Comparison of ENCODE assay signal across 32 cellular contexts in genomic region chr14:58565834-58566233, GRCh38.
"Had no signal": no experiment of that assay in that cellular context is flagged by ENCODE, and none has a peak within 500 bp of the region (broad histone marks: within the 10 kb centered on the region; RNA-seq: fewer than 3 reads in every experiment).

No MANE protein-coding gene starts in this region.

- H3K27ac Mint-ChIP-seq: activated CD4-positive, alpha-beta memory T cell treated with anti-CD3 and anti-CD28 coated beads for 36 hours; activated CD4-positive, alpha-beta T cell treated with anti-CD3 and anti-CD28 coated beads for 36 hours; activated CD4-positive, alpha-beta T cell treated with anti-CD3 and anti-CD28 coated beads, Interleukin-2, amount 10 ng/mL, durations not matched to agents 24 days and 14 days; activated CD8-positive, alpha-beta T cell treated with anti-CD3 and anti-CD28 coated beads, Interleukin-2, amount 10 ng/mL, durations not matched to agents 7 days and 5 days; activated naive CD8-positive, alpha-beta T cell; activated T-cell treated with anti-CD3 and anti-CD28 coated beads, Interleukin-2, amount 50 U/mL, for 24 hours; activated T-cell treated with anti-CD3 and anti-CD28 coated beads, Interleukin-2, amount 50 U/mL, for 72 hours; dendritic cell treated with granulocyte-macrophage colony-stimulating factor and Interleukin-4, amounts not matched to agents 40 ng/mL and 50 ng/mL, for 4 days; endodermal cell; T-helper 2 cell treated with Interferon-gamma antibody and Interleukin-4, amounts not matched to agents 5 μg/mL and 100 μg/mL, for 36 hours had no signal

- H3K27me3 ChIP-seq: brain microvascular endothelial cell, dorsolateral prefrontal cortex, foreskin keratinocyte, gastrocnemius medialis, heart left ventricle had no signal

- ATAC-seq: activated CD4-positive, alpha-beta T cell treated with anti-CD3 and anti-CD28 coated beads for 36 hours; activated CD8-positive, alpha-beta T cell treated with anti-CD3 and anti-CD28 coated beads, Interleukin-2, amount 10 ng/mL, durations not matched to agents 7 days and 5 days; activated T-cell treated with anti-CD3 and anti-CD28 coated beads, Interleukin-2, amount 50 U/mL, for 72 hours; esophagus mucosa; foreskin keratinocyte; gastrocnemius medialis; heart left ventricle; T-helper 17 cell had no signal

- H3K27ac ChIP-seq: brain microvascular endothelial cell, coronary artery, dorsolateral prefrontal cortex, foreskin keratinocyte, gastrocnemius medialis, heart left ventricle had no signal

- H3K9me3 Mint-ChIP-seq: activated CD4-positive, alpha-beta memory T cell treated with anti-CD3 and anti-CD28 coated beads for 36 hours; activated T-cell treated with anti-CD3 and anti-CD28 coated beads, Interleukin-2, amount 50 U/mL, for 24 hours; activated T-cell treated with anti-CD3 and anti-CD28 coated beads, Interleukin-2, amount 50 U/mL, for 72 hours; central memory CD8-positive, alpha-beta T cell; dendritic cell treated with granulocyte-macrophage colony-stimulating factor and Interleukin-4, amounts not matched to agents 40 ng/mL and 50 ng/mL, for 4 days; endodermal cell; T-helper 2 cell treated with Interferon-gamma antibody and Interleukin-4, amounts not matched to agents 5 μg/mL and 100 μg/mL, for 36 hours had no signal

- H3K4me3 Mint-ChIP-seq: activated CD4-positive, alpha-beta memory T cell treated with anti-CD3 and anti-CD28 coated beads for 36 hours; activated CD4-positive, alpha-beta T cell treated with anti-CD3 and anti-CD28 coated beads for 36 hours; activated CD4-positive, alpha-beta T cell treated with anti-CD3 and anti-CD28 coated beads, Interleukin-2, amount 10 ng/mL, durations not matched to agents 24 days and 14 days; activated CD8-positive, alpha-beta T cell treated with anti-CD3 and anti-CD28 coated beads, Interleukin-2, amount 10 ng/mL, durations not matched to agents 7 days and 5 days; activated naive CD8-positive, alpha-beta T cell; activated T-cell treated with anti-CD3 and anti-CD28 coated beads, Interleukin-2, amount 50 U/mL, for 24 hours; activated T-cell treated with anti-CD3 and anti-CD28 coated beads, Interleukin-2, amount 50 U/mL, for 72 hours; central memory CD8-positive, alpha-beta T cell; dendritic cell treated with granulocyte-macrophage colony-stimulating factor and Interleukin-4, amounts not matched to agents 40 ng/mL and 50 ng/mL, for 4 days; endodermal cell; T-helper 17 cell; T-helper 2 cell treated with Interferon-gamma antibody and Interleukin-4, amounts not matched to agents 5 μg/mL and 100 μg/mL, for 36 hours had no signal

- H3K4me1 ChIP-seq: foreskin keratinocyte, gastrocnemius medialis, heart left ventricle had no signal

- H3K27me3 Mint-ChIP-seq: activated CD4-positive, alpha-beta memory T cell treated with anti-CD3 and anti-CD28 coated beads for 36 hours; activated CD4-positive, alpha-beta T cell treated with anti-CD3 and anti-CD28 coated beads for 36 hours; activated CD4-positive, alpha-beta T cell treated with anti-CD3 and anti-CD28 coated beads, Interleukin-2, amount 10 ng/mL, durations not matched to agents 24 days and 14 days; activated naive CD8-positive, alpha-beta T cell; activated T-cell treated with anti-CD3 and anti-CD28 coated beads, Interleukin-2, amount 50 U/mL, for 24 hours; central memory CD8-positive, alpha-beta T cell; dendritic cell treated with granulocyte-macrophage colony-stimulating factor and Interleukin-4, amounts not matched to agents 40 ng/mL and 50 ng/mL, for 4 days; T-helper 17 cell had no signal

- H3K36me3 Mint-ChIP-seq: activated CD4-positive, alpha-beta memory T cell treated with anti-CD3 and anti-CD28 coated beads for 36 hours had no signal

- H3K4me3 ChIP-seq: coronary artery, dorsolateral prefrontal cortex, gastrocnemius medialis, heart left ventricle had no signal

- H3K9me3 ChIP-seq: gastrocnemius medialis, heart left ventricle had no signal

- DNase-seq: activated CD4-positive, alpha-beta memory T cell treated with anti-CD3 and anti-CD28 coated beads for 36 hours; activated CD4-positive, alpha-beta T cell treated with anti-CD3 and anti-CD28 coated beads for 36 hours; activated CD4-positive, alpha-beta T cell treated with anti-CD3 and anti-CD28 coated beads, Interleukin-2, amount 10 ng/mL, durations not matched to agents 24 days and 14 days; activated CD4-positive, CD25-positive, alpha-beta regulatory T cell; activated CD4-positive, CD25-positive, alpha-beta regulatory T cell treated with anti-CD3 and anti-CD28 coated beads, Interleukin-2, amount 50 U/mL, for 72 hours; activated CD8-positive, alpha-beta memory T cell treated with anti-CD3 and anti-CD28 coated beads, Interleukin-2, amount 50 U/mL, for 48 hours; activated CD8-positive, alpha-beta T cell treated with anti-CD3 and anti-CD28 coated beads, Interleukin-2, amount 10 ng/mL, durations not matched to agents 7 days and 5 days; activated effector memory CD4-positive, alpha-beta T cell treated with Interleukin-2 at 50 U/mL for 16 hours; activated gamma-delta T cell treated with Interleukin-2 at 50 U/mL for 16 hours; activated naive CD4-positive, alpha-beta T cell treated with anti-CD3 and anti-CD28 coated beads, Interleukin-2, amount 50 U/mL, for 16 hours; activated naive CD4-positive, alpha-beta T cell treated with Interleukin-2 at 50 U/mL for 16 hours; activated T-cell treated with anti-CD3 and anti-CD28 coated beads for 4 hours; activated T-cell treated with anti-CD3 and anti-CD28 coated beads, Interleukin-2, amount 50 U/mL, for 24 hours; activated T-cell treated with anti-CD3 and anti-CD28 coated beads, Interleukin-2, amount 50 U/mL, for 72 hours; amniotic stem cell; anterior cingulate cortex; brain microvascular endothelial cell; dorsolateral prefrontal cortex; effector memory CD4-positive, alpha-beta T cell; endodermal cell; gastrocnemius medialis; glutamatergic neuron; heart left ventricle; T-helper 17 cell; T1000 had no signal

- H3K4me1 Mint-ChIP-seq: central memory CD8-positive, alpha-beta T cell; T-helper 17 cell had no signal

- H3K36me3 ChIP-seq: brain microvascular endothelial cell, gastrocnemius medialis, heart left ventricle had no signal
